ENCODE assay signal across 23 cellular contexts in the genomic region with DNA sequence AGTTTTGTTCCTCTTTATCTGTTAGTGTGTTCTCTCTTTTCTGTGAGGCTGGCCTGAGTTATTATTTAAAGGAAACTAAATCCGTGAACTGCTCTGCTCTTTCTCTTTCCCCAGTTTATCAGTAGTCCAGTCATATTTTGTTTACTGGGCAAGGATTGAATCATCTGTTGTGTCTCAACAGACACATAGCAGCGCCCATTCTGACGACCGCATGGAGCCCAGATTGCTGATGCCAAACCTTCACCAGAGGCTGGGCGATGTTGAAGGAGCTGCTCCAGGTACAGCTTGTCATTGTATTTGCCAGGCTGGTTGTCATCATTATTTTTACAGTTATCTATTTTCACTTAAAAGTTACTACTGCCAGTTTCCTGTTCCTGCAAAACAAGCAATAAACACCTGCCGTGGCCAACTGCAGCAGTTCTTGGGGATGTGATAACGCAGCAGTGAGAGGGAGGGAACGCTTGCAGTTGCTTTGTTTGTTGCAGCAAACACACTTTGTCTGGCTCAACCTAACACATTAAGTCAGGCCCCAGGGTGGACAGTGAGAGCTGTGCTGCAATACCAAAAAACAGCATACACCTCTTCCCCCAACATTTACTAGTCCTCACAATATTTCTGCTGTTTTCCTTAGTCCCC. TPM values are rescaled to one million over a fixed set of nuclear protein-coding genes. Genes with fewer than 3 reads are reported as not detected.
DNase-seq lines count a peak whose midpoint lies in the region; ATAC-seq and TF ChIP-seq lines count a peak whose summit lies in the region.
"Had no signal": no experiment of that assay in that cellular context is flagged by ENCODE, and none has a peak within 500 bp of the region (broad histone marks: within the 10 kb centered on the region; RNA-seq: fewer than 3 reads in every experiment).

No MANE protein-coding gene starts in this region.

- ATAC-seq in Right ventricle myocardium inferior (peak; percentile 84), HG02884 (IDR thresholded peaks at IDR 0.05; ENCODE audit: unreplicated experiment) (no peak)

- 39% methylated on average over 8 of the region's 8 CpGs for WGBS in hepatocyte (ENCODE audit: low lambda C conversion rate, missing lambda C conversion rate)

- H3K27ac ChIP-seq in right atrium auricular region (peak overlapping the region in 1 of 2 donors; percentile 17), hepatocyte (no peak overlapping the region)
- H3K27ac ChIP-seq: ascending aorta; BLaER1 treated with 17β-estradiol and CSF1 and Interleukin-3, amounts not matched to agents 10 nM and 100 nM; prostate gland had no signal

- intact Hi-C loops in Right ventricle myocardium inferior (cut with DNase I): no loop called here

- TF ChIP-seq CTCF in right atrium auricular region (IDR thresholded peaks at IDR 0.05) (no peak), choroid plexus epithelial cell (conservative IDR thresholded peaks at IDR 0.05; ENCODE audit: low read depth, low read length) (no peak), hepatocyte (IDR thresholded peaks at IDR 0.05; ENCODE audit: poor library complexity) (no peak)

- H3K27me3 ChIP-seq in right atrium auricular region (no peaks in the 10 kb centered on the region), hepatocyte (no peaks in the 10 kb centered on the region)
- H3K27me3 ChIP-seq: ascending aorta; BLaER1 treated with 17β-estradiol and CSF1 and Interleukin-3, amounts not matched to agents 10 nM and 100 nM had no signal

- H3K9me2 ChIP-seq in hepatocyte (replicated peaks; ENCODE audit: insufficient read depth): no peaks in the 10 kb centered on the region

- no peaks in the 10 kb centered on the region for H3K79me2 ChIP-seq in hepatocyte

- no peaks in the 10 kb centered on the region for H3K36me3 ChIP-seq in right atrium auricular region
- no peaks in the 10 kb centered on the region for H3K36me3 ChIP-seq in hepatocyte (replicated peaks; ENCODE audit: insufficient read depth, low read depth)
- H3K36me3 ChIP-seq: ascending aorta; BLaER1 treated with 17β-estradiol and CSF1 and Interleukin-3, amounts not matched to agents 10 nM and 100 nM; prostate gland had no signal

- no peak for DNase-seq in Right ventricle myocardium inferior (ENCODE audit: missing footprints)
- no peak for DNase-seq in right atrium auricular region (ENCODE audit: low spot score)
- peak; percentile 28 for DNase-seq in choroid plexus epithelial cell (ENCODE audit: low read depth)
- DNase-seq in hepatocyte (ENCODE audit: low spot score): peak; percentile 26
- DNase-seq in UCSD-AML1 (lab: John Stamatoyannopoulos, UW; ENCODE audit: unreplicated experiment): no peak
- no peak for DNase-seq in retina
- no peak for DNase-seq in epidermal melanocyte (ENCODE audit: insufficient read length, low spot score)
- DNase-seq: activated CD4-positive, alpha-beta memory T cell treated with anti-CD3 and anti-CD28 coated beads, Interleukin-2, amount 10 ng/mL, durations not matched to agents 7 days and 5 days; activated naive CD4-positive, alpha-beta T cell treated with anti-CD3 and anti-CD28 coated beads, Interleukin-2, amount 10 ng/mL, durations not matched to agents 7 days and 5 days; activated T-cell treated with anti-CD3 and anti-CD28 coated beads, Interleukin-2, amount 50 U/mL, for 1 hour; H7; mesendoderm; NCI-H187 treated with DMSO at 0.1 percent for 48 hours; SHP77 treated with DMSO at 0.1 percent for 48 hours had no signal

- no peaks in the 10 kb centered on the region for H4K20me1 ChIP-seq in hepatocyte (ENCODE audit: insufficient read depth, poor library complexity, severe bottlenecking)
- H4K20me1 ChIP-seq: BLaER1 treated with 17β-estradiol and CSF1 and Interleukin-3, amounts not matched to agents 10 nM and 100 nM had no signal

- peak overlapping the region; percentile 44 for H3K4me2 ChIP-seq in hepatocyte

- H3K4me1 ChIP-seq in right atrium auricular region (no peaks in the 10 kb centered on the region), hepatocyte (ENCODE audit: insufficient read depth) (no peaks in the 10 kb centered on the region)
- H3K4me1 ChIP-seq: ascending aorta, prostate gland had no signal

- H3K9me3 ChIP-seq in right atrium auricular region: no peaks in the 10 kb centered on the region
- no peaks in the 10 kb centered on the region for H3K9me3 ChIP-seq in hepatocyte (ENCODE audit: low read depth)
- H3K9me3 ChIP-seq: ascending aorta; BLaER1 treated with 17β-estradiol and CSF1 and Interleukin-3, amounts not matched to agents 10 nM and 100 nM; prostate gland had no signal

- H3K4me3 ChIP-seq in right atrium auricular region (no peak overlapping the region), choroid plexus epithelial cell (ENCODE audit: low read depth, low read length) (no peak overlapping the region), hepatocyte (no peak overlapping the region)
- H3K4me3 ChIP-seq: ascending aorta; BLaER1 treated with 17β-estradiol and CSF1 and Interleukin-3, amounts not matched to agents 10 nM and 100 nM; prostate gland had no signal

- H2AFZ ChIP-seq in hepatocyte: no peak overlapping the region

RNA-seq across cellular contexts. Expression of a gene that starts 10.1 kb away (rescaled TPM):
- total RNA-seq in Right ventricle myocardium inferior (not detected), right atrium auricular region (under 1 TPM in 1 of 2 donors, not detected in 1; 0.71 TPM), hepatocyte (not detected in 2 replicates)
- 0.44 TPM in 1 of 2 replicates, not detected in the other for polyA plus RNA-seq in hepatocyte
- total RNA-seq: A172; activated CD4-positive, alpha-beta memory T cell treated with anti-CD3 and anti-CD28 coated beads, Interleukin-2, amount 10 ng/mL, durations not matched to agents 7 days and 5 days; ascending aorta; epithelial cell of proximal tubule; glomerular endothelial cell; temporal lobe had no signal
- polyA plus RNA-seq: neural cell had no signal

RNA-seq across cellular contexts. Expression of a gene that starts 48.9 kb away (rescaled TPM):
- 14.8 TPM for total RNA-seq in Right ventricle myocardium inferior
- total RNA-seq in right atrium auricular region: 10 to 100 TPM; 15.0 TPM
- total RNA-seq in hepatocyte: 53.6 and 75.5 TPM in 2 replicates
- polyA plus RNA-seq in hepatocyte: 48.6 and 51.0 TPM in 2 replicates

Comparison
In these comparisons a context has a peak if more than half of its experiments do, and no peak if none do; other contexts are left out.
1. DNase-seq: peak in choroid plexus epithelial cell (single experiment) and hepatocyte (single experiment); none in Right ventricle myocardium inferior (single experiment), right atrium auricular region (single experiment), UCSD-AML1 (single experiment), retina (single experiment) and epidermal melanocyte (single experiment).